Comparison of ENCODE assay signal across 9 cellular contexts in genomic region chr12:116735951-116736599, GRCh38. TPM values are rescaled to one million over a fixed set of nuclear protein-coding genes. Genes with fewer than 3 reads are reported as not detected.
A peak's percentile ranks its signal among the peaks of the same experiment; 100 is the strongest.
DNase-seq lines count a peak whose midpoint lies in the region; ATAC-seq, FAIRE-seq and TF ChIP-seq lines count a peak whose summit lies in the region.
"Had no signal": no experiment of that assay in that cellular context is flagged by ENCODE, and none has a peak within 500 bp of the region (broad histone marks: within the 10 kb centered on the region; RNA-seq: fewer than 3 reads in every experiment).

No MANE protein-coding gene starts in this region.

- CTCF ChIA-PET in SK-N-SH (lab: Yijun Ruan, JAX): interaction anchor here (0.7 kb wide), 1 partner anchor 26 kb away, joined by 3 read pairs; no protein-coding TSS in a partner anchor

- POLR2A ChIA-PET in SK-N-SH (lab: Yijun Ruan, JAX): no interaction called here

- H3K36me3 Mint-ChIP-seq in glutamatergic neuron (ENCODE audit: unreplicated experiment): no peaks in the 10 kb centered on the region

- no peaks in the 10 kb centered on the region for H3F3A ChIP-seq in SK-N-SH (replicated peaks; ENCODE audit: insufficient read depth)

- no peaks in the 10 kb centered on the region for H4K20me1 ChIP-seq in SK-N-SH (ENCODE audit: insufficient read depth)

- H3K4me3 ChIP-seq in SK-N-SH (ENCODE audit: low read depth in 2 of 2, low read length in 1 of 2) (peak overlapping the region in 1 of 2 experiments; percentile 82; a peak in 3 of 4 replicates), SK-N-MC (peak overlapping the region; percentile 97), small intestine (ENCODE audit: low read depth in 1 of 2, low read length in 2 of 2) (peak overlapping the region in 1 of 2 donors; percentile 83), ovary (no peak overlapping the region)

- H3K27me3 ChIP-seq in SK-N-SH (ENCODE audit: insufficient read depth) (no peaks in the 10 kb centered on the region), small intestine (ENCODE audit: control insufficient read depth in 2 of 2, insufficient read depth in 2 of 2, low read length in 2 of 2) (no peaks in the 10 kb centered on the region), ovary (no peaks in the 10 kb centered on the region)

- no peak for TF ChIP-seq RAD21 in SK-N-SH (IDR thresholded peaks at IDR 0.05; ENCODE audit: low read length)

- H3K27me3 Mint-ChIP-seq in glutamatergic neuron (ENCODE audit: unreplicated experiment): no peaks in the 10 kb centered on the region

- H3K36me3 ChIP-seq in SK-N-SH (replicated peaks in 1 of 2; ENCODE audit: control insufficient read depth in 1 of 2, insufficient read depth in 2 of 2, low read length in 1 of 2) (peaks cover 5 to 11% of the 10 kb centered on the region in 2 experiments), SK-N-MC (ENCODE audit: insufficient read depth, low read length) (peaks cover 9% of the 10 kb centered on the region; the same call in 1 of the 2 replicates), small intestine (ENCODE audit: control insufficient read depth in 2 of 2, insufficient read depth in 2 of 2, low read length in 2 of 2) (peaks cover 4 to 5% of the 10 kb centered on the region in 2 donors), ovary (no peaks in the 10 kb centered on the region)

- intact Hi-C loops in ovary (cut with DNase I): loop anchor here in 1 of 4 donors (2.0 kb wide), 1 partner anchor 83 kb away; no protein-coding TSS in a partner anchor

- TF ChIP-seq POLR2A in ovary (IDR thresholded peaks at IDR 0.05): no peak

- no peak overlapping the region for H2AFZ ChIP-seq in SK-N-SH (ENCODE audit: low read depth)

- H3K9me3 ChIP-seq in SK-N-SH: no peaks in the 10 kb centered on the region
- H3K9me3 ChIP-seq in SK-N-MC (ENCODE audit: low read depth, low read length): no peaks in the 10 kb centered on the region
- H3K9me3 ChIP-seq in small intestine (ENCODE audit: control insufficient read depth, low read depth): no peaks in the 10 kb centered on the region
- H3K9me3 ChIP-seq in ovary: no peaks in the 10 kb centered on the region

- H3K9me3 Mint-ChIP-seq in glutamatergic neuron (ENCODE audit: unreplicated experiment): no peaks in the 10 kb centered on the region

- ATAC-seq in SK-N-SH treated with all-trans-retinoic acid at 6 μM for 48 hours (no peak), esophagus mucosa (no peak)

- 90% methylated on average over 9 of the region's 9 CpGs for WGBS in SK-N-SH (ENCODE audit: low lambda C conversion rate)
- 34 to 67% (median 46%) methylated on average over 9 of the region's 9 CpGs for WGBS in small intestine, 3 donors
- 80 to 87% (median 84%) methylated on average over 9 of the region's 9 CpGs for WGBS in ovary, 3 donors

- TF ChIP-seq EP300 in SK-N-SH (IDR thresholded peaks at IDR 0.05; ENCODE audit: borderline replicate concordance in 1 of 2, low read depth in 1 of 2, low read length in 1 of 2): no peak
- no peak for TF ChIP-seq EP300 in ovary (IDR thresholded peaks at IDR 0.05)

- H3K4me1 ChIP-seq in SK-N-SH (ENCODE audit: control insufficient read depth in 1 of 2, insufficient read depth in 2 of 2, low read depth in 1 of 2, low read length in 1 of 2): peaks cover 0 to 17% of the 10 kb centered on the region in 2 experiments; a peak in 2 of 4 replicates
- peaks cover 0 to 8% of the 10 kb centered on the region in 2 donors for H3K4me1 ChIP-seq in small intestine (ENCODE audit: control insufficient read depth in 2 of 2, insufficient read depth in 1 of 2, low read depth in 1 of 2, low read length in 1 of 2)
- H3K4me1 ChIP-seq in ovary (ENCODE audit: insufficient read depth): peaks cover 3% of the 10 kb centered on the region

- H3K4me3 Mint-ChIP-seq in glutamatergic neuron (ENCODE audit: unreplicated experiment): peak overlapping the region; percentile 91

- H3K27ac ChIP-seq in SK-N-SH (ENCODE audit: low read depth in 2 of 2, low read length in 1 of 2) (no peak overlapping the region), SK-N-MC (no peak overlapping the region), small intestine (ENCODE audit: low read depth in 1 of 2, low read length in 1 of 2) (peak overlapping the region in 1 of 2 donors; percentile 20), ovary (no peak overlapping the region)

- peak overlapping the region; percentile 67; the same call in 1 of the 2 replicates for H3K9ac ChIP-seq in SK-N-SH
- H3K9ac ChIP-seq in SK-N-MC (ENCODE audit: insufficient read length): peak overlapping the region; percentile 26

- no peak for FAIRE-seq in small intestine (lab: Jason Lieb, UNC)

- no peak overlapping the region for H3K27ac Mint-ChIP-seq in glutamatergic neuron (ENCODE audit: unreplicated experiment)

- TF ChIP-seq CTCF in SK-N-SH (IDR thresholded peaks at IDR 0.05): no peak
- no peak for TF ChIP-seq CTCF in glutamatergic neuron (IDR thresholded peaks at IDR 0.05; ENCODE audit: partially characterized antibody, unreplicated experiment)
- no peak for TF ChIP-seq CTCF in ovary (IDR thresholded peaks at IDR 0.05)

- no peak for DNase-seq in SK-N-SH
- DNase-seq in SK-N-MC (ENCODE audit: low read depth, low spot score): no peak
- no peak for DNase-seq in glutamatergic neuron
- peak; percentile 58 for DNase-seq in small intestine
- no peak for DNase-seq in ovary
- no peak for DNase-seq in HCEC 1CT
- DNase-seq: activated CD4-positive, alpha-beta T cell treated with anti-CD3 and anti-CD28 coated beads, Interleukin-2, amount 50 U/mL, for 4 hours had no signal

- H3K9me2 ChIP-seq in SK-N-SH: no peaks in the 10 kb centered on the region

- peaks cover 50% of the 10 kb centered on the region for H3K79me2 ChIP-seq in SK-N-SH (ENCODE audit: insufficient read depth)

- H3K4me1 Mint-ChIP-seq in glutamatergic neuron (ENCODE audit: low read depth, unreplicated experiment): peaks cover 6% of the 10 kb centered on the region

- peak overlapping the region; percentile 96 for H3K4me2 ChIP-seq in SK-N-SH

TF ChIP-seq in SK-N-SH, 30 proteins besides CTCF, POLR2A, EP300 and RAD21 (continues in another document):
- TF ChIP-seq IRF3 (IDR thresholded peaks at IDR 0.05; ENCODE audit: low read depth, low read length) (no peak), MEF2A (IDR thresholded peaks at IDR 0.05; ENCODE audit: borderline replicate concordance, low read depth) (no peak), TEAD4 (IDR thresholded peaks at IDR 0.05; ENCODE audit: borderline replicate concordance, insufficient read depth) (no peak), RCOR1 (IDR thresholded peaks at IDR 0.05; ENCODE audit: low read length) (no peak), RXRA (IDR thresholded peaks at IDR 0.05; ENCODE audit: borderline replicate concordance, low read depth) (no peak), TAF1 (IDR thresholded peaks at IDR 0.05; ENCODE audit: borderline replicate concordance, low read depth, low read length) (no peak)

TF ChIP-seq in SK-N-SH treated with all-trans-retinoic acid at 6 μM for 48 hours, 23 proteins besides CTCF, POLR2A, EP300 and RAD21 (continues in another document):
- TF ChIP-seq TCF4 (CRISPR knock-in tag; IDR thresholded peaks at IDR 0.05; ENCODE audit: borderline replicate concordance): no peak
- no peak for TF ChIP-seq BACH2 (CRISPR knock-in tag; IDR thresholded peaks at IDR 0.05; ENCODE audit: borderline replicate concordance)
- no peak for TF ChIP-seq ZNF70 (CRISPR knock-in tag; IDR thresholded peaks at IDR 0.05)
- no peak for TF ChIP-seq CSRNP3 (CRISPR knock-in tag; IDR thresholded peaks at IDR 0.05)
- TF ChIP-seq ESRRG (CRISPR knock-in tag; IDR thresholded peaks at IDR 0.05): no peak
- no peak for TF ChIP-seq ZNF565 (CRISPR knock-in tag; conservative IDR thresholded peaks at IDR 0.05; ENCODE audit: low read depth)
- TF ChIP-seq PATZ1 (CRISPR knock-in tag; IDR thresholded peaks at IDR 0.05; ENCODE audit: borderline replicate concordance): no peak
- no peak for TF ChIP-seq ARNTL (CRISPR knock-in tag; IDR thresholded peaks at IDR 0.05; ENCODE audit: borderline replicate concordance, low read depth)

RNA-seq across cellular contexts. Expression of gene SPRING1, which starts 1.8 kb away (rescaled TPM):
- polyA plus RNA-seq in SK-N-SH (2012; rRNA removed) (10.9 and 12.2 TPM in 2 replicates), small intestine (10 to 100 TPM; 10.3 to 17.3 (median 15.4) TPM), ovary (10 to 100 TPM in 1 of 2 donors, 1 to 10 TPM in 1; 5.0 to 11.0 TPM)
- 9.4 and 10.3 TPM in 2 replicates for polyA plus RNA-seq in SK-N-SH (2012; cell fraction: cytosol; rRNA removed)
- 5.4 and 5.8 TPM in 2 replicates for polyA plus RNA-seq in SK-N-SH (2012; cell fraction: nucleus; rRNA removed)
- total RNA-seq in glutamatergic neuron (ENCODE audit: unreplicated experiment) (40.8 TPM), esophagus mucosa (22.7 TPM), ovary (10 to 100 TPM; 11.0 to 19.7 (median 12.3) TPM)

RNA-seq across cellular contexts. Expression of gene RNFT2, which starts 2.0 kb away (rescaled TPM):
- polyA plus RNA-seq in SK-N-SH (2012; rRNA removed): 3.8 and 4.4 TPM in 2 replicates
- polyA plus RNA-seq in SK-N-SH (2012; cell fraction: cytosol; rRNA removed): 3.1 and 3.4 TPM in 2 replicates
- polyA plus RNA-seq in SK-N-SH (2012; cell fraction: nucleus; rRNA removed): 6.6 and 9.1 TPM in 2 replicates
- 55.8 TPM for total RNA-seq in glutamatergic neuron (ENCODE audit: unreplicated experiment)
- 1 to 10 TPM in 1 of 3 donors, under 1 TPM in 2; 0.45 to 2.4 (median 0.54) TPM for polyA plus RNA-seq in small intestine
- 1.1 TPM for total RNA-seq in esophagus mucosa
- total RNA-seq in ovary: 1 to 10 TPM in 6 of 7 donors, under 1 TPM in 1; 0.72 to 4.3 (median 2.8) TPM
- 1 to 10 TPM; 1.0 to 1.6 TPM for polyA plus RNA-seq in ovary

Comparison
In these comparisons a context has a peak if more than half of its experiments do, and no peak if none do; other contexts are left out.
1. RNA of gene RNFT2, which starts 2.0 kb away (total RNA-seq): 55.8 TPM in glutamatergic neuron (single experiment); 0.72 to 4.3 TPM in ovary and 1.1 TPM in esophagus mucosa (single experiment); every median in the first group is over 10 times any median in the second.